Comparison of ENCODE assay signal across 8 cellular contexts in genomic region chr3:185308126-185308754, GRCh38. TPM values are rescaled to one million over a fixed set of nuclear protein-coding genes. Genes with fewer than 3 reads are reported as not detected.
DNase-seq lines count a peak whose midpoint lies in the region; ATAC-seq, FAIRE-seq and TF ChIP-seq lines count a peak whose summit lies in the region.

No MANE protein-coding gene starts in this region.

- TF ChIP-seq CTCF in kidney epithelial cell (IDR thresholded peaks at IDR 0.05; ENCODE audit: insufficient read depth, low read length, poor library complexity, severe bottlenecking) = peak; percentile 75

- H3K4me3 ChIP-seq in kidney epithelial cell (ENCODE audit: low read depth, low read length) = no peak overlapping the region

- DNase-seq in NCI-H524 (lab: John Stamatoyannopoulos, UW) (peak; percentile 34 to 58), NCI-H524 treated with DMSO at 0.1 percent for 48 hours (lab: John Stamatoyannopoulos, UW) (no peak), HT-29 (ENCODE audit: low spot score) (peak; percentile 85), RCC 7860 (ENCODE audit: low spot score) (peak; percentile 50), amniotic epithelial cell (ENCODE audit: low read depth) (peak; percentile 68), kidney epithelial cell (ENCODE audit: low read depth) (no peak)
- peak; percentile 5 for DNase-seq in stimulated activated CD8-positive, alpha-beta memory T cell treated with anti-CD3 and anti-CD28 coated beads, Interleukin-15, amount 100 ng/mL, for 1 hour (ENCODE audit: low read depth)

- no peak for ATAC-seq in HG03159 (IDR thresholded peaks at IDR 0.05; ENCODE audit: unreplicated experiment)

- H3K27me3 ChIP-seq in kidney epithelial cell (ENCODE audit: control insufficient read depth, insufficient read depth, low read length) = no peaks in the 10 kb centered on the region

- FAIRE-seq in RCC 7860 (lab: Jason Lieb, UNC) = no peak

- H3K36me3 ChIP-seq in kidney epithelial cell (ENCODE audit: control insufficient read depth, insufficient read depth, low read length) = no peaks in the 10 kb centered on the region

RNA-seq across cellular contexts. Expression of gene EHHADH, which starts 54.4 kb away (rescaled TPM):
- 2.3 and 3.7 TPM in 2 replicates for total RNA-seq in HT-29 (2014; rRNA removed; shearing (Covaris generic))
- 5.9 and 9.0 TPM in 2 replicates for total RNA-seq in kidney epithelial cell

RNA-seq across cellular contexts. Expression of gene MAP3K13, which starts 54.7 kb away (rescaled TPM):
- total RNA-seq in HT-29 (2014; rRNA removed; shearing (Covaris generic)) = 6.6 and 9.6 TPM in 2 replicates
- 33.5 and 41.3 TPM in 2 replicates for total RNA-seq in kidney epithelial cell

Comparison
In these comparisons a context has a peak if more than half of its experiments do, and no peak if none do; other contexts are left out.
1. DNase-seq: peak in NCI-H524 (2 of 2), HT-29 (single experiment), RCC 7860 (single experiment), amniotic epithelial cell (single experiment) and stimulated activated CD8-positive, alpha-beta memory T cell treated with anti-CD3 and anti-CD28 coated beads, Interleukin-15, amount 100 ng/mL, for 1 hour (single experiment); none in NCI-H524 treated with DMSO at 0.1 percent for 48 hours (single experiment) and kidney epithelial cell (single experiment).